Comparison of ENCODE assay signal across 14 cellular contexts in the genomic region with DNA sequence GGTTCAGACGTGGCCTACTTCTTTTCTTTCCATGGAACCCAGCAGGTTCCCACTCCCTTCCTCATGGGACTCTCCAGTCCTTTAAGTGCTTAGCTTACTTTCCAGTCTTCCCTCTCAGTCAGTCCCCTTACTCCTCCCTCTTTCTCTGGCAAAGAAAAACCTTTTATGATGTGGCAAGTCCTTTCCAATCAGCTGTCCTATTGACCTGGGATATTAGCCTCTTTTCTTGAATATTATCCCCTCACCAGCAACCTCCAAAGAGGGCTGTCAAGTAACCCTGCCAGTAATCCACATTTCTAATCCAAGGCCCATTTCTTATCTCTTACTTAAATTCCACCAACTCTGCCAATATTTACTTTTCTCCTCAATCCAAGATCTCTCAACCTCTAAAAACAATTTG.
"Had no signal": no experiment of that assay in that cellular context is flagged by ENCODE, and none has a peak within 500 bp of the region (broad histone marks: within the 10 kb centered on the region; RNA-seq: fewer than 3 reads in every experiment).

No MANE protein-coding gene starts in this region.

- H3K36me3 ChIP-seq: gastroesophageal sphincter had no signal

- DNase-seq: activated CD4-positive, alpha-beta T cell treated with anti-CD3 and anti-CD28 coated beads for 48 hours; activated naive CD4-positive, alpha-beta T cell treated with Interleukin-2 at 50 U/mL for 16 hours; activated naive CD8-positive, alpha-beta T cell treated with anti-CD3 and anti-CD28 coated beads, Interleukin-2, amount 50 U/mL, for 24 hours; caudate nucleus; cortex of kidney; effector memory CD4-positive, alpha-beta T cell; hippocampal formation; psoas muscle; stimulated activated CD4-positive, alpha-beta T cell treated with anti-CD3 and anti-CD28 coated beads, Interleukin-4, amount 100 ng/mL, for 1 hour; stimulated activated CD8-positive, alpha-beta memory T cell treated with anti-CD3 and anti-CD28 coated beads, Interleukin-4, amount 100 ng/mL, for 48 hours; T-cell had no signal

- H3K9me3 ChIP-seq: gastroesophageal sphincter, psoas muscle had no signal

- H3K27ac ChIP-seq: epithelial cell of prostate, gastroesophageal sphincter, psoas muscle had no signal

- H3K27me3 Mint-ChIP-seq: activated naive CD8-positive, alpha-beta T cell treated with anti-CD3 and anti-CD28 coated beads, Interleukin-2, amount 50 U/mL, for 24 hours; T-cell had no signal

- ATAC-seq: activated naive CD8-positive, alpha-beta T cell treated with anti-CD3 and anti-CD28 coated beads, Interleukin-2, amount 50 U/mL, for 24 hours; gastroesophageal sphincter; psoas muscle; T-cell had no signal

- H3K9me3 Mint-ChIP-seq: activated naive CD8-positive, alpha-beta T cell treated with anti-CD3 and anti-CD28 coated beads, Interleukin-2, amount 50 U/mL, for 24 hours; nephron; T-cell had no signal

- H3K27ac Mint-ChIP-seq: activated naive CD8-positive, alpha-beta T cell treated with anti-CD3 and anti-CD28 coated beads, Interleukin-2, amount 50 U/mL, for 24 hours; nephron; T-cell had no signal

- H3K27me3 ChIP-seq: gastroesophageal sphincter had no signal

- H3K4me3 ChIP-seq: gastroesophageal sphincter, psoas muscle had no signal

- H3K4me3 Mint-ChIP-seq: activated naive CD8-positive, alpha-beta T cell treated with anti-CD3 and anti-CD28 coated beads, Interleukin-2, amount 50 U/mL, for 24 hours; nephron; T-cell had no signal
